1 cellular context compared by ENCODE assay signal in genomic region chr1:143720087-143721023, GRCh38.
TF ChIP-seq lines count a peak whose summit lies in the region.

No MANE protein-coding gene starts in this region.

TF ChIP-seq in K562, 482 proteins besides CTCF, POLR2A, EP300 and RAD21 (continued from another document and continues in another):
- TF ChIP-seq, protein P1, sequence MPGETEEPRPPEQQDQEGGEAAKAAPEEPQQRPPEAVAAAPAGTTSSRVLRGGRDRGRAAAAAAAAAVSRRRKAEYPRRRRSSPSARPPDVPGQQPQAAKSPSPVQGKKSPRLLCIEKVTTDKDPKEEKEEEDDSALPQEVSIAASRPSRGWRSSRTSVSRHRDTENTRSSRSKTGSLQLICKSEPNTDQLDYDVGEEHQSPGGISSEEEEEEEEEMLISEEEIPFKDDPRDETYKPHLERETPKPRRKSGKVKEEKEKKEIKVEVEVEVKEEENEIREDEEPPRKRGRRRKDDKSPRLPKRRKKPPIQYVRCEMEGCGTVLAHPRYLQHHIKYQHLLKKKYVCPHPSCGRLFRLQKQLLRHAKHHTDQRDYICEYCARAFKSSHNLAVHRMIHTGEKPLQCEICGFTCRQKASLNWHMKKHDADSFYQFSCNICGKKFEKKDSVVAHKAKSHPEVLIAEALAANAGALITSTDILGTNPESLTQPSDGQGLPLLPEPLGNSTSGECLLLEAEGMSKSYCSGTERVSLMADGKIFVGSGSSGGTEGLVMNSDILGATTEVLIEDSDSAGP (CRISPR knock-in tag; IDR thresholded peaks at IDR 0.05), result no peak
- TF ChIP-seq NONO (IDR thresholded peaks at IDR 0.05; ENCODE audit: low read depth in 2 of 2, low read length in 1 of 2), result no peak
- no peak for TF ChIP-seq BRD9 (IDR thresholded peaks at IDR 0.05; ENCODE audit: low read depth, partially characterized antibody)
- TF ChIP-seq ZBTB34 (CRISPR knock-in tag; IDR thresholded peaks at IDR 0.05), result no peak
- TF ChIP-seq CLOCK (CRISPR knock-in tag; IDR thresholded peaks at IDR 0.05; ENCODE audit: borderline replicate concordance), result no peak
- TF ChIP-seq FIP1L1 (IDR thresholded peaks at IDR 0.05; ENCODE audit: low read depth, low read length, poor library complexity, severe bottlenecking), result no peak
- TF ChIP-seq RBFOX2 (IDR thresholded peaks at IDR 0.05; ENCODE audit: low read depth, low read length), result peak; percentile 77
- TF ChIP-seq PHF8 (IDR thresholded peaks at IDR 0.05; ENCODE audit: borderline replicate concordance, low read length), result peak; percentile 23; the same call in 1 of the 2 replicates
- TF ChIP-seq ARID2 (IDR thresholded peaks at IDR 0.05), result no peak
- no peak for TF ChIP-seq PHF21A (IDR thresholded peaks at IDR 0.05; ENCODE audit: borderline replicate concordance, low read depth)
- TF ChIP-seq GTF2F1 (IDR thresholded peaks at IDR 0.05; ENCODE audit: low read depth, low read length), result peak; percentile 95
- no peak for TF ChIP-seq ZNF707 (CRISPR knock-in tag; conservative IDR thresholded peaks at IDR 0.05)
- no peak for TF ChIP-seq ZHX1 (conservative IDR thresholded peaks at IDR 0.05; ENCODE audit: low read length)
- TF ChIP-seq HCFC1 (IDR thresholded peaks at IDR 0.05; ENCODE audit: low read depth, low read length), result no peak
- TF ChIP-seq HDAC3 (IDR thresholded peaks at IDR 0.05; ENCODE audit: borderline replicate concordance, partially characterized antibody), result peak; percentile 15
- TF ChIP-seq YY1 (IDR thresholded peaks at IDR 0.05; ENCODE audit: borderline replicate concordance in 1 of 3, control insufficient read depth in 1 of 3, extremely low read depth in 1 of 3, insufficient read depth in 3 of 3, insufficient read length in 1 of 3, insufficient replicate concordance in 2 of 3, low read depth in 1 of 3, low read length in 2 of 3), result no peak
- TF ChIP-seq HMG20B (CRISPR knock-in tag; IDR thresholded peaks at IDR 0.05), result no peak
- TF ChIP-seq, protein P2, sequence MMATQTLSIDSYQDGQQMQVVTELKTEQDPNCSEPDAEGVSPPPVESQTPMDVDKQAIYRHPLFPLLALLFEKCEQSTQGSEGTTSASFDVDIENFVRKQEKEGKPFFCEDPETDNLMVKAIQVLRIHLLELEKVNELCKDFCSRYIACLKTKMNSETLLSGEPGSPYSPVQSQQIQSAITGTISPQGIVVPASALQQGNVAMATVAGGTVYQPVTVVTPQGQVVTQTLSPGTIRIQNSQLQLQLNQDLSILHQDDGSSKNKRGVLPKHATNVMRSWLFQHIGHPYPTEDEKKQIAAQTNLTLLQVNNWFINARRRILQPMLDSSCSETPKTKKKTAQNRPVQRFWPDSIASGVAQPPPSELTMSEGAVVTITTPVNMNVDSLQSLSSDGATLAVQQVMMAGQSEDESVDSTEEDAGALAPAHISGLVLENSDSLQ (IDR thresholded peaks at IDR 0.05), result peak; percentile 97
- peak; percentile 62 for TF ChIP-seq NCOR1 (IDR thresholded peaks at IDR 0.05)
- no peak for TF ChIP-seq ZNF507 (tag; conservative IDR thresholded peaks at IDR 0.05)
- peak; percentile 95 for TF ChIP-seq L3MBTL2 (IDR thresholded peaks at IDR 0.05)
- no peak for TF ChIP-seq SRSF7 (optimal IDR thresholded peaks at IDR 0.05; ENCODE audit: low read depth, low read length)
- TF ChIP-seq GATA2 (CRISPR knock-in tag; IDR thresholded peaks at IDR 0.05), result no peak
- TF ChIP-seq STAT5B (CRISPR knock-in tag; IDR thresholded peaks at IDR 0.05), result no peak
- TF ChIP-seq, protein P3, sequence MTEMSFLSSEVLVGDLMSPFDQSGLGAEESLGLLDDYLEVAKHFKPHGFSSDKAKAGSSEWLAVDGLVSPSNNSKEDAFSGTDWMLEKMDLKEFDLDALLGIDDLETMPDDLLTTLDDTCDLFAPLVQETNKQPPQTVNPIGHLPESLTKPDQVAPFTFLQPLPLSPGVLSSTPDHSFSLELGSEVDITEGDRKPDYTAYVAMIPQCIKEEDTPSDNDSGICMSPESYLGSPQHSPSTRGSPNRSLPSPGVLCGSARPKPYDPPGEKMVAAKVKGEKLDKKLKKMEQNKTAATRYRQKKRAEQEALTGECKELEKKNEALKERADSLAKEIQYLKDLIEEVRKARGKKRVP (CRISPR knock-in tag; IDR thresholded peaks at IDR 0.05), result peak; percentile 59; the same call in 1 of the 2 replicates
- TF ChIP-seq HNRNPUL1 (IDR thresholded peaks at IDR 0.05; ENCODE audit: low read length), result no peak
- no peak for TF ChIP-seq ZNF77 (CRISPR knock-in tag; IDR thresholded peaks at IDR 0.05)
- TF ChIP-seq CBX3 (IDR thresholded peaks at IDR 0.05; ENCODE audit: borderline replicate concordance in 1 of 2, low read length in 2 of 2), result no peak
- no peak for TF ChIP-seq ZNF79 (CRISPR knock-in tag; IDR thresholded peaks at IDR 0.05; ENCODE audit: low read depth)
- TF ChIP-seq ZNF695 (CRISPR knock-in tag; IDR thresholded peaks at IDR 0.05), result no peak
- TF ChIP-seq, protein P4, sequence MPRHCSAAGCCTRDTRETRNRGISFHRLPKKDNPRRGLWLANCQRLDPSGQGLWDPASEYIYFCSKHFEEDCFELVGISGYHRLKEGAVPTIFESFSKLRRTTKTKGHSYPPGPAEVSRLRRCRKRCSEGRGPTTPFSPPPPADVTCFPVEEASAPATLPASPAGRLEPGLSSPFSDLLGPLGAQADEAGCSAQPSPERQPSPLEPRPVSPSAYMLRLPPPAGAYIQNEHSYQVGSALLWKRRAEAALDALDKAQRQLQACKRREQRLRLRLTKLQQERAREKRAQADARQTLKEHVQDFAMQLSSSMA (CRISPR knock-in tag; IDR thresholded peaks at IDR 0.05), result no peak
- TF ChIP-seq MYC (IDR thresholded peaks at IDR 0.05; ENCODE audit: low read depth, low read length), result peak; percentile 69
- TF ChIP-seq MYC (CRISPR knock-in tag; IDR thresholded peaks at IDR 0.05; ENCODE audit: borderline replicate concordance, low read depth), result no peak
- TF ChIP-seq, protein P5, sequence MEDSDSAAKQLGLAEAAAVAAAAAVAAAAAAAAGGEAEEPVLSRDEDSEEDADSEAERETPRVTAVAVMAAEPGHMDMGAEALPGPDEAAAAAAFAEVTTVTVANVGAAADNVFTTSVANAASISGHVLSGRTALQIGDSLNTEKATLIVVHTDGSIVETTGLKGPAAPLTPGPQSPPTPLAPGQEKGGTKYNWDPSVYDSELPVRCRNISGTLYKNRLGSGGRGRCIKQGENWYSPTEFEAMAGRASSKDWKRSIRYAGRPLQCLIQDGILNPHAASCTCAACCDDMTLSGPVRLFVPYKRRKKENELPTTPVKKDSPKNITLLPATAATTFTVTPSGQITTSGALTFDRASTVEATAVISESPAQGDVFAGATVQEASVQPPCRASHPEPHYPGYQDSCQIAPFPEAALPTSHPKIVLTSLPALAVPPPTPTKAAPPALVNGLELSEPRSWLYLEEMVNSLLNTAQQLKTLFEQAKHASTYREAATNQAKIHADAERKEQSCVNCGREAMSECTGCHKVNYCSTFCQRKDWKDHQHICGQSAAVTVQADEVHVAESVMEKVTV (CRISPR knock-in tag; IDR thresholded peaks at IDR 0.05), result no peak
- no peak for TF ChIP-seq POLR3A (IDR thresholded peaks at IDR 0.05; ENCODE audit: borderline replicate concordance, extremely low read depth, insufficient read depth, insufficient read length)
- TF ChIP-seq ZNF224 (CRISPR knock-in tag; IDR thresholded peaks at IDR 0.05), result no peak
- TF ChIP-seq ZBTB17 (CRISPR knock-in tag; IDR thresholded peaks at IDR 0.05), result peak; percentile 83; the same call in 1 of the 2 replicates
- peak; percentile 96 for TF ChIP-seq ZC3H8 (IDR thresholded peaks at IDR 0.05)
- TF ChIP-seq ZNF143 (CRISPR knock-in tag; IDR thresholded peaks at IDR 0.05), result no peak
- peak; percentile 86 for TF ChIP-seq ZC3H4 (CRISPR knock-in tag; IDR thresholded peaks at IDR 0.05; ENCODE audit: borderline replicate concordance)
- TF ChIP-seq IFI16 (CRISPR knock-in tag; IDR thresholded peaks at IDR 0.05), result no peak
- no peak for TF ChIP-seq ZKSCAN3 (CRISPR knock-in tag; IDR thresholded peaks at IDR 0.05)
- peak; percentile 96 for TF ChIP-seq ATF7 (IDR thresholded peaks at IDR 0.05)
- TF ChIP-seq ZNF165 (CRISPR knock-in tag; IDR thresholded peaks at IDR 0.05; ENCODE audit: borderline replicate concordance), result no peak
- TF ChIP-seq CUX1 (CRISPR knock-in tag; IDR thresholded peaks at IDR 0.05), result no peak
- no peak for TF ChIP-seq CHD4 (IDR thresholded peaks at IDR 0.05; ENCODE audit: insufficient read depth, insufficient replicate concordance, low read depth, low read length, poor library complexity, severe bottlenecking)
- TF ChIP-seq ZNF12 (CRISPR knock-in tag; IDR thresholded peaks at IDR 0.05), result no peak
- no peak; the same call in 1 of the 2 replicates for TF ChIP-seq SMAD3 (CRISPR knock-in tag; conservative IDR thresholded peaks at IDR 0.05)
- TF ChIP-seq CBFA2T3 (IDR thresholded peaks at IDR 0.05), result peak; percentile 17
